ENCODE assay signal across 4 cellular contexts in genomic region chr2:96071087-96071976, GRCh38. TPM values are rescaled to one million over a fixed set of nuclear protein-coding genes. Genes with fewer than 3 reads are reported as not detected.
"Had no signal": no experiment of that assay in that cellular context is flagged by ENCODE, and none has a peak within 500 bp of the region (broad histone marks: within the 10 kb centered on the region; RNA-seq: fewer than 3 reads in every experiment).

No MANE protein-coding gene starts in this region.

RNA-seq across cellular contexts. Expression of gene GPAT2, which starts 36.6 kb away (rescaled TPM):
- total RNA-seq: mesothelial cell of epicardium, osteocyte had no signal
- polyA plus RNA-seq: mammary epithelial cell had no signal

RNA-seq across cellular contexts. Expression of gene ADRA2B, which starts 45.0 kb away (rescaled TPM):
- total RNA-seq: fibroblast of villous mesenchyme, osteocyte had no signal
